ENCODE assay signal across 9 cellular contexts in genomic region chr19:489418-490196, GRCh38. TPM values are rescaled to one million over a fixed set of nuclear protein-coding genes. Genes with fewer than 3 reads are reported as not detected.
DNase-seq lines count a peak whose midpoint lies in the region; ATAC-seq and TF ChIP-seq lines count a peak whose summit lies in the region.
"Had no signal": no experiment of that assay in that cellular context is flagged by ENCODE, and none has a peak within 500 bp of the region (broad histone marks: within the 10 kb centered on the region; RNA-seq: fewer than 3 reads in every experiment).

No MANE protein-coding gene starts in this region.

- H3K4me1 ChIP-seq in CD8-positive, alpha-beta T cell (ENCODE audit: insufficient read depth, low read length) = peaks cover 6% of the 10 kb centered on the region
- H3K4me1 ChIP-seq in HCT116 (ENCODE audit: control insufficient read depth in 1 of 2, insufficient read depth in 2 of 2, low read length in 2 of 2) = peaks cover 6 to 11% of the 10 kb centered on the region in 2 experiments

- H3K4me1 Mint-ChIP-seq in CD8-positive, alpha-beta T cell (ENCODE audit: low read depth) = peaks cover 12% of the 10 kb centered on the region

- H3K27me3 ChIP-seq in CD8-positive, alpha-beta T cell (ENCODE audit: insufficient read depth, low read length) = no peaks in the 10 kb centered on the region
- no peaks in the 10 kb centered on the region for H3K27me3 ChIP-seq in HCT116 (ENCODE audit: insufficient read depth, low read length)

- TF ChIP-seq RAD21 in HCT116 (IDR thresholded peaks at IDR 0.05; ENCODE audit: low read depth) = no peak

- ATAC-seq in CD8-positive, alpha-beta T cell = no peak
- ATAC-seq in HCT116 (0 out of 2 replicates have a peak, but pooled peaks have one; percentile 1), left cardiac atrium (peak; percentile 51 to 53), GM18517 (IDR thresholded peaks at IDR 0.05; ENCODE audit: unreplicated experiment) (no peak)
- ATAC-seq in activated naive CD4-positive, alpha-beta T cell treated with anti-CD3 and anti-CD28 coated beads, Interleukin-2, amount 50 U/mL, for 72 hours = peak; percentile 3 to 14

- peak overlapping the region; percentile 60 for H3K27ac Mint-ChIP-seq in CD8-positive, alpha-beta T cell
- peak overlapping the region in 1 of 2 donors; percentile 79 for H3K27ac Mint-ChIP-seq in activated naive CD4-positive, alpha-beta T cell treated with anti-CD3 and anti-CD28 coated beads, Interleukin-2, amount 50 U/mL, for 72 hours

- H3K36me3 Mint-ChIP-seq in CD8-positive, alpha-beta T cell = no peaks in the 10 kb centered on the region
- H3K36me3 Mint-ChIP-seq in activated naive CD4-positive, alpha-beta T cell treated with anti-CD3 and anti-CD28 coated beads, Interleukin-2, amount 50 U/mL, for 72 hours = peaks cover 0 to 10% of the 10 kb centered on the region in 2 donors

- H3K9ac ChIP-seq in HCT116 (ENCODE audit: low read length) = peak overlapping the region; percentile 98

- H4K20me1 ChIP-seq in HCT116 (ENCODE audit: insufficient read depth) = no peaks in the 10 kb centered on the region

- no peaks in the 10 kb centered on the region for H3K9me2 ChIP-seq in HCT116 (ENCODE audit: insufficient read depth)

- POLR2A ChIA-PET in CD8-positive, alpha-beta T cell (lab: Charles Lee) = interaction anchor here (0.6 to 1.8 kb wide), 4 partner anchors 9 to 174 kb away, joined by 3 to 22 read pairs (median 7); partner anchors contain the start of genes RNF126 and TPGS1
- POLR2A ChIA-PET in HCT116 (lab: Charles Lee) = interaction anchor here (0.6 to 0.9 kb wide), 2 partner anchors 17 to 200 kb away, joined by 3 to 4 read pairs; no protein-coding TSS in a partner anchor

- H3K4me2 ChIP-seq in HCT116 (ENCODE audit: low read length) = peak overlapping the region; percentile 85

- no peaks in the 10 kb centered on the region for H3K9me3 Mint-ChIP-seq in CD8-positive, alpha-beta T cell
- H3K9me3 Mint-ChIP-seq in activated naive CD4-positive, alpha-beta T cell treated with anti-CD3 and anti-CD28 coated beads, Interleukin-2, amount 50 U/mL, for 72 hours = peaks cover 0 to 5% of the 10 kb centered on the region in 2 donors

- intact Hi-C loops in CD8-positive, alpha-beta T cell (cut with DNase I, micrococcal nuclease) = loop anchor here (1.0 to 10.0 kb wide), 5 partner anchors 18 to 308 kb away; partner anchors contain the start of genes TPGS1 (in 2 of the 2), BSG (in 1 of the 2), CDC34 (in 1 of the 2) and MIER2 (in 1 of the 2)
- intact Hi-C loops in HCT116 (cut with micrococcal nuclease) (no loop called here), left cardiac atrium (cut with DNase I) (no loop called here)

- peak overlapping the region; percentile 84 for H3K4me3 ChIP-seq in CD8-positive, alpha-beta T cell (ENCODE audit: low read depth, low read length)
- H3K4me3 ChIP-seq in HCT116 (replicated peaks in 1 of 2; ENCODE audit: low read depth in 1 of 2, low read length in 2 of 2) = peak overlapping the region; percentile 45 to 79

- DNase-seq in CD8-positive, alpha-beta T cell = no peak
- DNase-seq in HCT116 (ENCODE audit: low read depth, low spot score) = no peak
- no peak for DNase-seq in activated naive CD4-positive, alpha-beta T cell treated with anti-CD3 and anti-CD28 coated beads, Interleukin-2, amount 50 U/mL, for 72 hours (ENCODE audit: low spot score in 2 of 2)
- peak; percentile 57 for DNase-seq in left cardiac atrium
- DNase-seq in retina = peak; percentile 63
- DNase-seq in activated effector memory CD4-positive, alpha-beta T cell treated with anti-CD3 and anti-CD28 coated beads, Interleukin-2, amount 50 U/mL, for 16 hours = no peak
- no peak for DNase-seq in GM19238 (ENCODE audit: insufficient read length, low spot score)

- no peaks in the 10 kb centered on the region for H3K36me3 ChIP-seq in CD8-positive, alpha-beta T cell (ENCODE audit: insufficient read depth, low read length)
- no peaks in the 10 kb centered on the region for H3K36me3 ChIP-seq in HCT116 (ENCODE audit: control insufficient read depth in 1 of 2, insufficient read depth in 2 of 2, low read length in 2 of 2)

- TF ChIP-seq POLR2A in HCT116 (IDR thresholded peaks at IDR 0.05; ENCODE audit: borderline replicate concordance, extremely low read depth, insufficient read depth, insufficient read length) = no peak

- TF ChIP-seq CTCF in CD8-positive, alpha-beta T cell (IDR thresholded peaks at IDR 0.05) = no peak
- TF ChIP-seq CTCF in HCT116 (IDR thresholded peaks at IDR 0.05 in 2 of 3, conservative IDR thresholded peaks at IDR 0.05 in 1 of 3; ENCODE audit: borderline replicate concordance in 1 of 3, insufficient read depth in 1 of 3, low read depth in 2 of 3, low read length in 2 of 3) = no peak

- H3K9me3 ChIP-seq in CD8-positive, alpha-beta T cell (ENCODE audit: low read length) = no peaks in the 10 kb centered on the region
- H3K9me3 ChIP-seq in HCT116 (ENCODE audit: control insufficient read depth in 1 of 2, insufficient read depth in 1 of 2, low read depth in 1 of 2, low read length in 2 of 2) = no peaks in the 10 kb centered on the region; a peak in 1 of 4 replicates

- no TSS peak for BruUV-seq in HCT116 (replicated peaks; lab: Mats Ljungman, UMichigan)

- H3K27me3 Mint-ChIP-seq in CD8-positive, alpha-beta T cell (ENCODE audit: low read depth) = peaks cover 7% of the 10 kb centered on the region

- RAD21 ChIA-PET in HCT116 (lab: Charles Lee; ENCODE audit: low non-redundant PET in 1 of 2, low total read pairs in 2 of 2, uncharacterized antibody in 2 of 2, unreplicated experiment in 2 of 2) = no interaction called here

- H2AFZ ChIP-seq in HCT116 (ENCODE audit: low read depth, low read length, poor library complexity, severe bottlenecking) = no peak overlapping the region

- peak overlapping the region; percentile 83 for H3K4me3 Mint-ChIP-seq in CD8-positive, alpha-beta T cell

- no peak overlapping the region for H3K27ac ChIP-seq in CD8-positive, alpha-beta T cell (ENCODE audit: low read depth, low read length)
- peak overlapping the region; percentile 100; the same call in 1 of the 2 replicates for H3K27ac ChIP-seq in HCT116 (ENCODE audit: low read depth, low read length)

- H3K79me2 ChIP-seq in HCT116 (ENCODE audit: insufficient read depth, low read length) = no peaks in the 10 kb centered on the region

- CTCF ChIA-PET in CD8-positive, alpha-beta T cell (lab: Charles Lee) = interaction anchor here (0.7 to 3.6 kb wide), 3 partner anchors 15 to 43 kb away, joined by 3 to 20 read pairs (median 4); partner anchors contain the start of gene TPGS1
- CTCF ChIA-PET in HCT116 (lab: Charles Lee) = interaction anchor here (0.6 to 0.9 kb wide), 3 partner anchors 10 to 21 kb away, joined by 3 to 6 read pairs (median 4); no protein-coding TSS in a partner anchor

TF ChIP-seq in HCT116, 20 proteins besides CTCF, POLR2A, EP300 and RAD21 (continues in another document):
- no peak for TF ChIP-seq TCF7L2 (IDR thresholded peaks at IDR 0.05; ENCODE audit: borderline replicate concordance, extremely low read depth, insufficient read depth, insufficient read length)
- TF ChIP-seq EGR1 (IDR thresholded peaks at IDR 0.05; ENCODE audit: low read depth) = no peak
- TF ChIP-seq ELF1 (IDR thresholded peaks at IDR 0.05; ENCODE audit: borderline replicate concordance, low read depth) = no peak
- no peak for TF ChIP-seq POLR2AphosphoS5 (IDR thresholded peaks at IDR 0.05; ENCODE audit: low read depth, low read length)
- TF ChIP-seq ATF3 (IDR thresholded peaks at IDR 0.05) = no peak
- no peak for TF ChIP-seq ZNF274 (IDR thresholded peaks at IDR 0.05; ENCODE audit: low read depth, low read length)
- no peak for TF ChIP-seq EZH2phosphoT487 (IDR thresholded peaks at IDR 0.05; ENCODE audit: borderline replicate concordance)
- no peak for TF ChIP-seq SRF (IDR thresholded peaks at IDR 0.05; ENCODE audit: low read depth)
- no peak for TF ChIP-seq JUND (IDR thresholded peaks at IDR 0.05)
- TF ChIP-seq ZFX (IDR thresholded peaks at IDR 0.05) = no peak
- no peak for TF ChIP-seq MAX (IDR thresholded peaks at IDR 0.05)
- no peak for TF ChIP-seq EZH2 (IDR thresholded peaks at IDR 0.05)

RNA-seq across cellular contexts. Expression of gene MADCAM1, which starts 6.7 kb away (rescaled TPM):
- total RNA-seq in CD8-positive, alpha-beta T cell = under 1 TPM in 1 of 2 experiments, not detected in 1; 0.19 TPM
- total RNA-seq in HCT116 (2021; ENCODE audit: unreplicated experiment) (0.57 TPM), left cardiac atrium (under 1 TPM; 0.24 to 0.41 TPM)
- 0.16 and 0.31 TPM in 2 replicates for polyA plus RNA-seq in HCT116 (2012)
- total RNA-seq in activated naive CD4-positive, alpha-beta T cell treated with anti-CD3 and anti-CD28 coated beads, Interleukin-2, amount 50 U/mL, for 72 hours = under 1 TPM; 0.25 to 0.47 TPM

RNA-seq across cellular contexts. Expression of gene TPGS1, which starts 17.7 kb away (rescaled TPM):
- 10 to 100 TPM; 17.3 to 19.5 TPM for total RNA-seq in CD8-positive, alpha-beta T cell
- total RNA-seq in HCT116 (2021; ENCODE audit: unreplicated experiment) (19.1 TPM), left cardiac atrium (10 to 100 TPM; 12.1 to 14.9 TPM)
- 8.6 and 8.8 TPM in 2 replicates for polyA plus RNA-seq in HCT116 (2012)
- total RNA-seq in activated naive CD4-positive, alpha-beta T cell treated with anti-CD3 and anti-CD28 coated beads, Interleukin-2, amount 50 U/mL, for 72 hours = 10 to 100 TPM in 1 of 2 donors, 1 to 10 TPM in 1; 5.9 to 10.2 TPM

RNA-seq across cellular contexts. Expression of gene SHC2, which starts 28.8 kb away (rescaled TPM):
- total RNA-seq in CD8-positive, alpha-beta T cell = 1 to 10 TPM; 6.1 to 6.6 TPM
- total RNA-seq in HCT116 (2021; ENCODE audit: unreplicated experiment) (2.5 TPM), left cardiac atrium (10 to 100 TPM; 10.7 to 19.4 TPM)
- 4.0 and 4.5 TPM in 2 replicates for polyA plus RNA-seq in HCT116 (2012)
- total RNA-seq in activated naive CD4-positive, alpha-beta T cell treated with anti-CD3 and anti-CD28 coated beads, Interleukin-2, amount 50 U/mL, for 72 hours = not detected
- total RNA-seq: T-helper 2 cell treated with Interferon-gamma antibody and Interleukin-4, amounts not matched to agents 100 ng/mL and 5 ng/mL, for 36 hours had no signal

RNA-seq across cellular contexts. Expression of gene CDC34, which starts 42.0 kb away (rescaled TPM):
- 10 to 100 TPM; 37.1 to 45.8 TPM for total RNA-seq in CD8-positive, alpha-beta T cell
- total RNA-seq in HCT116 (2021; ENCODE audit: unreplicated experiment) = 87.4 TPM
- polyA plus RNA-seq in HCT116 (2012) = 89.3 and 95.6 TPM in 2 replicates
- 10 to 100 TPM; 46.3 to 59.6 TPM for total RNA-seq in activated naive CD4-positive, alpha-beta T cell treated with anti-CD3 and anti-CD28 coated beads, Interleukin-2, amount 50 U/mL, for 72 hours
- 10 to 100 TPM; 63.9 to 71.0 TPM for total RNA-seq in left cardiac atrium

RNA-seq across cellular contexts. Expression of gene GZMM, which starts 54.2 kb away (rescaled TPM):
- total RNA-seq in CD8-positive, alpha-beta T cell = 100 to 1,000 TPM; 117 to 119 TPM
- total RNA-seq in HCT116 (2021; ENCODE audit: unreplicated experiment) = 0.59 TPM
- 0.53 and 0.67 TPM in 2 replicates for polyA plus RNA-seq in HCT116 (2012)
- total RNA-seq in activated naive CD4-positive, alpha-beta T cell treated with anti-CD3 and anti-CD28 coated beads, Interleukin-2, amount 50 U/mL, for 72 hours = 10 to 100 TPM; 14.1 to 52.7 TPM
- 1 to 10 TPM in 1 of 2 donors, under 1 TPM in 1; 0.81 to 1.1 TPM for total RNA-seq in left cardiac atrium

Comparison
In these comparisons a context has a peak if more than half of its experiments do, and no peak if none do; other contexts are left out.
1. ATAC-seq: peak in HCT116 (single experiment), activated naive CD4-positive, alpha-beta T cell treated with anti-CD3 and anti-CD28 coated beads, Interleukin-2, amount 50 U/mL, for 72 hours (2 of 2) and left cardiac atrium (2 of 2); none in CD8-positive, alpha-beta T cell (single experiment) and GM18517 (single experiment).
2. DNase-seq: peak in left cardiac atrium (single experiment) and retina (single experiment); none in CD8-positive, alpha-beta T cell (0 of 7), HCT116 (single experiment), activated naive CD4-positive, alpha-beta T cell treated with anti-CD3 and anti-CD28 coated beads, Interleukin-2, amount 50 U/mL, for 72 hours (0 of 2), activated effector memory CD4-positive, alpha-beta T cell treated with anti-CD3 and anti-CD28 coated beads, Interleukin-2, amount 50 U/mL, for 16 hours (single experiment) and GM19238 (single experiment).
3. intact Hi-C loops: an anchor here in CD8-positive, alpha-beta T cell (1.0 to 10.0 kb wide); none called in HCT116 and left cardiac atrium.